In genomic region chr11:66834539-66834845, GRCh38 we compare ENCODE assay signal across 13 cellular contexts. TPM values are rescaled to one million over a fixed set of nuclear protein-coding genes. Genes with fewer than 3 reads are reported as not detected.
A peak's percentile ranks its signal among the peaks of the same experiment; 100 is the strongest.
DNase-seq lines count a peak whose midpoint lies in the region; ATAC-seq, FAIRE-seq and TF ChIP-seq lines count a peak whose summit lies in the region.
"Had no signal": no experiment of that assay in that cellular context is flagged by ENCODE, and none has a peak within 500 bp of the region (broad histone marks: within the 10 kb centered on the region; RNA-seq: fewer than 3 reads in every experiment).

No MANE protein-coding gene starts in this region.

- H3K4me1 Mint-ChIP-seq in GM23338: peaks cover 2% of the 10 kb centered on the region; the same call in 2 of the 3 replicates
- H3K4me1 Mint-ChIP-seq in naive thymus-derived CD4-positive, alpha-beta T cell: peaks cover 0 to 23% (median 18%) of the 10 kb centered on the region in 7 donors

- no peak overlapping the region for H3K4me3 Mint-ChIP-seq in GM23338
- H3K4me3 Mint-ChIP-seq in naive thymus-derived CD4-positive, alpha-beta T cell: no peak overlapping the region
- H3K4me3 Mint-ChIP-seq: activated naive CD8-positive, alpha-beta T cell treated with anti-CD3 and anti-CD28 coated beads, Interleukin-2, amount 10 ng/mL, durations not matched to agents 7 days and 5 days had no signal

- TF ChIP-seq RAD21 in GM12878 (IDR thresholded peaks at IDR 0.05; ENCODE audit: insufficient read depth, low read depth, low read length): no peak

- DNase-seq in DMS53 (lab: John Stamatoyannopoulos, UW) (peak; percentile 57), DMS53 treated with DMSO at 0.1 percent for 48 hours (lab: John Stamatoyannopoulos, UW; ENCODE audit: unreplicated experiment) (no peak), GM23338 (ENCODE audit: low spot score) (no peak), GM12878 (ENCODE audit: low read depth, low spot score) (no peak), NCI-H1436 treated with DMSO at 0.1 percent for 48 hours (lab: John Stamatoyannopoulos, UW) (no peak)
- no peak for DNase-seq in naive thymus-derived CD4-positive, alpha-beta T cell
- DNase-seq: activated naive CD8-positive, alpha-beta T cell treated with anti-CD3 and anti-CD28 coated beads, Interleukin-2, amount 10 ng/mL, durations not matched to agents 7 days and 5 days; SIG-M5 had no signal

- H3K9me3 ChIP-seq in GM12878 (replicated peaks; ENCODE audit: control insufficient read depth, insufficient read depth, low read length): no peaks in the 10 kb centered on the region
- no peaks in the 10 kb centered on the region for H3K9me3 ChIP-seq in naive thymus-derived CD4-positive, alpha-beta T cell (ENCODE audit: control insufficient read depth in 2 of 3, low read length in 3 of 3)
- H3K9me3 ChIP-seq: transverse colon had no signal

- WGBS in GM12878 (ENCODE audit: insufficient coverage, insufficient replicate concordance, low lambda C conversion rate, missing lambda C conversion rate): 59% methylated on average over 4 of the region's 4 CpGs

- intact Hi-C loops in GM12878 (cut with micrococcal nuclease; ENCODE audit: unreplicated experiment): loop anchor here (1.0 to 10.0 kb wide), 4 partner anchors 48 to 426 kb away; no protein-coding TSS in a partner anchor
- intact Hi-C loops in naive thymus-derived CD4-positive, alpha-beta T cell (cut with micrococcal nuclease): loop anchor here (1.0 to 5.0 kb wide), 7 partner anchors 9 to 426 kb away; partner anchors contain the start of gene RCE1 (in 1 of the 2)

- no peak for TF ChIP-seq POLR2A in GM12878 (IDR thresholded peaks at IDR 0.05; ENCODE audit: low read depth, low read length)

- H3K27me3 ChIP-seq in GM23338 (ENCODE audit: insufficient read depth) (no peaks in the 10 kb centered on the region), GM12878 (replicated peaks in 1 of 2; ENCODE audit: control insufficient read depth in 2 of 2, insufficient read depth in 2 of 2, low read length in 1 of 2) (no peaks in the 10 kb centered on the region)
- H3K27me3 ChIP-seq in naive thymus-derived CD4-positive, alpha-beta T cell (ENCODE audit: control insufficient read depth in 2 of 2, insufficient read depth in 2 of 2, low read length in 2 of 2): no peaks in the 10 kb centered on the region
- H3K27me3 ChIP-seq: hepatocyte, transverse colon had no signal

- no peak overlapping the region for H3K4me2 ChIP-seq in GM23338
- no peak overlapping the region for H3K4me2 ChIP-seq in GM12878 (ENCODE audit: control insufficient read depth, insufficient read depth)
- H3K4me2 ChIP-seq: hepatocyte, smooth muscle cell had no signal

- RAD21 ChIA-PET in GM12878 (lab: Charles Lee; ENCODE audit: unreplicated experiment): interaction anchor here (0.7 to 4.1 kb wide), 10 partner anchors 9 to 156 kb away, joined by 3 to 24 read pairs (median 5); partner anchors contain the start of genes RBM4B and RCE1

- H2AFZ ChIP-seq in GM23338 (no peak overlapping the region), GM12878 (ENCODE audit: control insufficient read depth, low read depth, low read length) (no peak overlapping the region)
- H2AFZ ChIP-seq: hepatocyte had no signal

- H3K4me3 ChIP-seq in GM23338: no peak overlapping the region
- H3K4me3 ChIP-seq in GM12878: no peak overlapping the region
- no peak overlapping the region for H3K4me3 ChIP-seq in naive thymus-derived CD4-positive, alpha-beta T cell (ENCODE audit: low read length)
- H3K4me3 ChIP-seq: hepatocyte, smooth muscle cell, transverse colon had no signal

- CTCF ChIA-PET in GM12878 (lab: Yijun Ruan, JAX): interaction anchor here (0.7 to 5.9 kb wide), 27 partner anchors 8 to 449 kb away, joined by 3 to 67 read pairs (median 3); partner anchors contain the start of genes C11orf86, MRPL11, RBM4B and ZDHHC24
- CTCF ChIA-PET in naive thymus-derived CD4-positive, alpha-beta T cell (lab: Charles Lee): interaction anchor here (1.1 to 3.5 kb wide), 2 partner anchors 138 to 428 kb away, joined by 3 to 29 read pairs; no protein-coding TSS in a partner anchor

- TF ChIP-seq CTCF in GM23338 (conservative IDR thresholded peaks at IDR 0.05; ENCODE audit: low read depth in 2 of 2) (no peak), GM12878 (IDR thresholded peaks at IDR 0.05 in 2 of 3, conservative IDR thresholded peaks at IDR 0.05 in 1 of 3; ENCODE audit: control insufficient read depth in 2 of 3, extremely low read depth in 1 of 3, insufficient read depth in 1 of 3, low read depth in 3 of 3, low read length in 3 of 3) (no peak)

- no peak for FAIRE-seq in GM12878 (lab: Jason Lieb, UNC)

- H4K20me1 ChIP-seq in GM23338 (replicated peaks; ENCODE audit: insufficient read depth) (no peaks in the 10 kb centered on the region), GM12878 (ENCODE audit: control insufficient read depth, insufficient read depth) (no peaks in the 10 kb centered on the region)

- no peak for TF ChIP-seq EP300 in GM12878 (IDR thresholded peaks at IDR 0.05; ENCODE audit: borderline replicate concordance in 1 of 2, control insufficient read depth in 1 of 2, low read depth in 2 of 2, low read length in 2 of 2)

- 0 out of 2 replicates have a peak, but pooled peaks cover 5% of the 10 kb centered on the region for H3F3A ChIP-seq in GM23338 (replicated peaks; ENCODE audit: low read depth)

- H3K27me3 Mint-ChIP-seq in GM23338 (ENCODE audit: insufficient read depth, low read depth, poor library complexity): peaks cover 2% of the 10 kb centered on the region
- H3K27me3 Mint-ChIP-seq in naive thymus-derived CD4-positive, alpha-beta T cell: no peaks in the 10 kb centered on the region
- H3K27me3 Mint-ChIP-seq: activated naive CD8-positive, alpha-beta T cell treated with anti-CD3 and anti-CD28 coated beads, Interleukin-2, amount 10 ng/mL, durations not matched to agents 7 days and 5 days had no signal

- H3K4me1 ChIP-seq in GM23338 (ENCODE audit: insufficient read depth): no peaks in the 10 kb centered on the region
- no peaks in the 10 kb centered on the region for H3K4me1 ChIP-seq in GM12878 (ENCODE audit: control insufficient read depth, insufficient read depth, low read length)
- H3K4me1 ChIP-seq in naive thymus-derived CD4-positive, alpha-beta T cell (ENCODE audit: control insufficient read depth in 2 of 2, insufficient read depth in 2 of 2, low read length in 2 of 2): peaks cover 3 to 6% of the 10 kb centered on the region in 2 donors
- H3K4me1 ChIP-seq: transverse colon had no signal

- no peak overlapping the region for H3K9ac ChIP-seq in GM12878 (ENCODE audit: control insufficient read depth, insufficient read depth, low read length)

- in situ Hi-C loops in GM12878 (cut with MboI): loop anchor here (5.0 kb wide), 3 partner anchors 142 to 427 kb away; no protein-coding TSS in a partner anchor

- H3K36me3 ChIP-seq in GM23338 (ENCODE audit: insufficient read depth) (no peaks in the 10 kb centered on the region), GM12878 (ENCODE audit: control insufficient read depth in 2 of 2, insufficient read depth in 2 of 2, low read length in 1 of 2) (peaks cover 0 to 4% of the 10 kb centered on the region in 2 experiments; a peak in 1 of 4 replicates)
- peaks cover 0 to 5% (median 0%) of the 10 kb centered on the region in 3 experiments for H3K36me3 ChIP-seq in naive thymus-derived CD4-positive, alpha-beta T cell (ENCODE audit: control insufficient read depth in 2 of 3, insufficient read depth in 3 of 3, low read length in 3 of 3)
- H3K36me3 ChIP-seq: transverse colon had no signal

- H3K9me3 Mint-ChIP-seq in GM23338: no peaks in the 10 kb centered on the region
- no peaks in the 10 kb centered on the region for H3K9me3 Mint-ChIP-seq in naive thymus-derived CD4-positive, alpha-beta T cell
- H3K9me3 Mint-ChIP-seq: activated naive CD8-positive, alpha-beta T cell treated with anti-CD3 and anti-CD28 coated beads, Interleukin-2, amount 10 ng/mL, durations not matched to agents 7 days and 5 days had no signal

- H3K27ac ChIP-seq in GM23338 (ENCODE audit: low read depth): no peak overlapping the region
- H3K27ac ChIP-seq in GM12878 (ENCODE audit: control insufficient read depth, insufficient read depth): no peak overlapping the region
- peak overlapping the region; percentile 6 for H3K27ac ChIP-seq in naive thymus-derived CD4-positive, alpha-beta T cell (ENCODE audit: low read depth, low read length)
- H3K27ac ChIP-seq: hepatocyte, transverse colon had no signal

- SMC1A ChIA-PET in GM12878 (lab: Charles Lee; ENCODE audit: uncharacterized antibody, unreplicated experiment): interaction anchor here (0.7 to 3.1 kb wide), 11 partner anchors 13 to 548 kb away, joined by 3 to 38 read pairs (median 3); no protein-coding TSS in a partner anchor

- peak overlapping the region; percentile 64; the same call in 1 of the 2 replicates for H3K27ac Mint-ChIP-seq in GM23338
- H3K27ac Mint-ChIP-seq in naive thymus-derived CD4-positive, alpha-beta T cell: peak overlapping the region in 8 of 9 donors; percentile 22 to 92 (median 62)
- H3K27ac Mint-ChIP-seq: activated naive CD8-positive, alpha-beta T cell treated with anti-CD3 and anti-CD28 coated beads, Interleukin-2, amount 10 ng/mL, durations not matched to agents 7 days and 5 days had no signal

- H3K79me2 ChIP-seq in GM23338 (replicated peaks; ENCODE audit: insufficient read depth) (no peaks in the 10 kb centered on the region), GM12878 (ENCODE audit: control insufficient read depth, insufficient read depth, low read length) (no peaks in the 10 kb centered on the region)
- H3K79me2 ChIP-seq: hepatocyte had no signal

- ATAC-seq in GM23338 (no peak), GM12878 (no peak), GM18502 (IDR thresholded peaks at IDR 0.05; ENCODE audit: poor library complexity, unreplicated experiment) (no peak), SK-N-SH treated with all-trans-retinoic acid at 6 μM for 48 hours (no peak)
- ATAC-seq in naive thymus-derived CD4-positive, alpha-beta T cell: no peak

- POLR2A ChIA-PET in GM12878 (lab: Charles Lee): no interaction called here
- POLR2A ChIA-PET in naive thymus-derived CD4-positive, alpha-beta T cell (lab: Charles Lee): interaction anchor here (0.9 to 1.8 kb wide), 3 partner anchors 8 to 138 kb away, joined by 3 to 7 read pairs (median 5); no protein-coding TSS in a partner anchor

- no peaks in the 10 kb centered on the region for H3K9me2 ChIP-seq in GM23338 (ENCODE audit: insufficient read depth)

- BruUV-seq in GM12878 (replicated peaks; lab: Mats Ljungman, UMichigan): no TSS peak

- no peaks in the 10 kb centered on the region for H3K36me3 Mint-ChIP-seq in GM23338 (ENCODE audit: low read depth)
- H3K36me3 Mint-ChIP-seq in naive thymus-derived CD4-positive, alpha-beta T cell: peaks cover 0 to 3% (median 0%) of the 10 kb centered on the region in 5 donors

RNA-seq across cellular contexts. Expression of gene RCE1, which starts 8.7 kb away (rescaled TPM):
- 44.7 and 55.1 TPM in 2 replicates for total RNA-seq in GM23338 (2014; rRNA removed; shearing (Covaris generic))
- polyA plus RNA-seq in GM23338 (2016; fragmentation: Nextera tagmentation; extraction: Ambion mirVana) (27.7 and 27.8 TPM in 2 replicates), GM12878 (2011; rRNA removed) (5.1 and 10.9 TPM in 2 replicates), GM12878 (2014; fragmentation: Illumina TruSeq; extraction: Trizol) (4.0 and 8.3 TPM in 2 replicates), GM12878 (2014; fragmentation: Nextera tagmentation; extraction: Ambion mirVana) (1 to 10 TPM in 1 of 2 experiments, under 1 TPM in 1; 0.79 to 2.0 TPM), GM12878 (2014; rRNA removed) (27.0 and 29.2 TPM in 2 replicates), GM12878 (2016; fragmentation: Nextera tagmentation; extraction: Ambion mirVana) (10 to 100 TPM; 22.6 to 24.6 TPM)
- total RNA-seq in GM12878 (2013; cell fraction: nucleolus; rRNA removed): 19.8 and 21.6 TPM in 2 replicates
- total RNA-seq in GM12878 (2014; rRNA removed) (30.6 and 32.9 TPM in 2 replicates), GM12878 (2014; rRNA removed; fragmentation: Illumina TruSeq; extraction: Trizol) (9.0 and 9.2 TPM in 2 replicates), GM12878 (2021) (18.6 and 21.8 TPM in 2 replicates)
- 9.0 TPM for polyA plus RNA-seq in GM12878 (2011; ENCODE audit: low read depth)
- 17.8 and 22.2 TPM in 2 replicates for polyA plus RNA-seq in GM12878 (2011; cell fraction: cytosol; rRNA removed)
- polyA plus RNA-seq in GM12878 (2011; cell fraction: nucleus; rRNA removed): 39.3 and 41.6 TPM in 2 replicates
- 15.7 and 20.9 TPM in 2 replicates for polyA plus RNA-seq in GM12878 (2012)
- 8.5 and 10.6 TPM in 2 replicates for polyA minus RNA-seq in GM12878 (2011; rRNA and poly(A)+ RNA removed)
- 6.7 and 7.2 TPM in 2 replicates for polyA minus RNA-seq in GM12878 (2011; cell fraction: cytosol; rRNA and poly(A)+ RNA removed)
- polyA minus RNA-seq in GM12878 (2011; cell fraction: nucleus; rRNA and poly(A)+ RNA removed): 11.2 and 21.0 TPM in 2 replicates
- 10 to 100 TPM; 24.6 to 47.1 (median 33.6) TPM for total RNA-seq in naive thymus-derived CD4-positive, alpha-beta T cell
- polyA plus RNA-seq in naive thymus-derived CD4-positive, alpha-beta T cell: 10 to 100 TPM; 17.2 to 28.0 TPM

RNA-seq across cellular contexts. Expression of gene LRFN4, which starts 22.4 kb away (rescaled TPM):
- 56.7 and 63.5 TPM in 2 replicates for total RNA-seq in GM23338 (2014; rRNA removed; shearing (Covaris generic))
- polyA plus RNA-seq in GM23338 (2016; fragmentation: Nextera tagmentation; extraction: Ambion mirVana) (9.8 and 11.1 TPM in 2 replicates), GM12878 (2011; rRNA removed) (1.7 and 5.5 TPM in 2 replicates), GM12878 (2014; fragmentation: Illumina TruSeq; extraction: Trizol) (0.06 and 0.66 TPM in 2 replicates), GM12878 (2014; fragmentation: Nextera tagmentation; extraction: Ambion mirVana) (under 1 TPM; 0.03 to 0.82 TPM), GM12878 (2014; rRNA removed) (30.5 and 38.5 TPM in 2 replicates), GM12878 (2016; fragmentation: Nextera tagmentation; extraction: Ambion mirVana) (1 to 10 TPM; 2.4 to 7.1 TPM)
- 22.2 and 26.1 TPM in 2 replicates for total RNA-seq in GM12878 (2013; cell fraction: nucleolus; rRNA removed)
- total RNA-seq in GM12878 (2014; rRNA removed) (26.4 and 33.9 TPM in 2 replicates), GM12878 (2014; rRNA removed; fragmentation: Illumina TruSeq; extraction: Trizol) (3.0 and 4.3 TPM in 2 replicates), GM12878 (2021) (39.2 and 43.8 TPM in 2 replicates)
- 1.1 TPM for polyA plus RNA-seq in GM12878 (2011; ENCODE audit: low read depth)
- polyA plus RNA-seq in GM12878 (2011; cell fraction: cytosol; rRNA removed): 10.3 and 23.4 TPM in 2 replicates
- 73.5 and 75.4 TPM in 2 replicates for polyA plus RNA-seq in GM12878 (2011; cell fraction: nucleus; rRNA removed)
- polyA plus RNA-seq in GM12878 (2012): 6.2 and 6.6 TPM in 2 replicates
- 2.6 and 8.9 TPM in 2 replicates for polyA minus RNA-seq in GM12878 (2011; rRNA and poly(A)+ RNA removed)
- polyA minus RNA-seq in GM12878 (2011; cell fraction: cytosol; rRNA and poly(A)+ RNA removed): 7.7 and 9.0 TPM in 2 replicates
- 8.9 and 15.4 TPM in 2 replicates for polyA minus RNA-seq in GM12878 (2011; cell fraction: nucleus; rRNA and poly(A)+ RNA removed)
- 10 to 100 TPM in 1 of 5 experiments, 1 to 10 TPM in 3, under 1 TPM in 1; 0.84 to 21.2 (median 1.6) TPM for total RNA-seq in naive thymus-derived CD4-positive, alpha-beta T cell
- polyA plus RNA-seq in naive thymus-derived CD4-positive, alpha-beta T cell: not detected
